25 cellular contexts compared by ENCODE assay signal in genomic region chr4:67765928-67766327, GRCh38. TPM values are rescaled to one million over a fixed set of nuclear protein-coding genes. Genes with fewer than 3 reads are reported as not detected.
"Had no signal": no experiment of that assay in that cellular context is flagged by ENCODE, and none has a peak within 500 bp of the region (broad histone marks: within the 10 kb centered on the region; RNA-seq: fewer than 3 reads in every experiment).

No MANE protein-coding gene starts in this region.

- H3K36me3 ChIP-seq: left ventricle myocardium inferior, tibial nerve, uterus had no signal

- H3K36me3 Mint-ChIP-seq: brain, natural killer cell had no signal

- ATAC-seq: activated CD8-positive, alpha-beta T cell treated with anti-CD3 and anti-CD28 coated beads for 36 hours; activated T-cell treated with anti-CD3 and anti-CD28 coated beads, Interleukin-2, amount 50 U/mL, for 72 hours; natural killer cell; right cardiac atrium had no signal

- H3K4me3 Mint-ChIP-seq: activated B cell treated with CpG ODN at 0.5 μM for 24 hours; activated CD8-positive, alpha-beta T cell treated with anti-CD3 and anti-CD28 coated beads for 36 hours; activated naive CD8-positive, alpha-beta T cell; activated T-cell treated with anti-CD3 and anti-CD28 coated beads, Interleukin-2, amount 50 U/mL, for 72 hours; brain; natural killer cell had no signal

- H3K27ac Mint-ChIP-seq: activated B cell treated with CpG ODN at 0.5 μM for 24 hours; activated CD8-positive, alpha-beta T cell treated with anti-CD3 and anti-CD28 coated beads for 36 hours; activated naive CD8-positive, alpha-beta T cell; activated T-cell treated with anti-CD3 and anti-CD28 coated beads, Interleukin-2, amount 50 U/mL, for 72 hours; natural killer cell had no signal

- H3K4me1 ChIP-seq: left ventricle myocardium inferior, tibial nerve, uterus had no signal

- H3K27ac ChIP-seq: left ventricle myocardium inferior, skin epidermis, uterus had no signal

- H3K9me3 ChIP-seq: left ventricle myocardium inferior, tibial nerve, uterus had no signal

- H3K27me3 Mint-ChIP-seq: activated B cell treated with CpG ODN at 0.5 μM for 24 hours; activated CD8-positive, alpha-beta T cell treated with anti-CD3 and anti-CD28 coated beads for 36 hours; activated naive CD8-positive, alpha-beta T cell; brain had no signal

- DNase-seq: activated B cell treated with CpG ODN at 0.5 μM for 24 hours; activated CD4-positive, alpha-beta T cell treated with anti-CD3 and anti-CD28 coated beads for 48 hours; activated CD8-positive, alpha-beta memory T cell treated with anti-CD3 and anti-CD28 coated beads, Interleukin-2, amount 50 U/mL, for 48 hours; activated CD8-positive, alpha-beta T cell treated with anti-CD3 and anti-CD28 coated beads for 36 hours; activated gamma-delta T cell treated with Interleukin-2 at 50 U/mL for 16 hours; activated T-cell treated with anti-CD3 and anti-CD28 coated beads, Interleukin-2, amount 50 U/mL, for 72 hours; amygdala; effector CD8-positive, alpha-beta T cell; left ventricle myocardium inferior; mesenchymal stem cell; natural killer cell; posterior cingulate gyrus; right cardiac atrium; stimulated activated CD4-positive, alpha-beta T cell treated with anti-CD3 and anti-CD28 coated beads, Interleukin-4, amount 100 ng/mL, for 4 hours; stimulated activated CD8-positive, alpha-beta memory T cell treated with anti-CD3 and anti-CD28 coated beads, Interleukin-4, amount 100 ng/mL, for 48 hours; stimulated activated naive CD4-positive, alpha-beta T cell treated with Interleukin-2 at 50 U/mL for 16 hours; substantia nigra; T-helper 2 cell; uterus had no signal

- H3K4me3 ChIP-seq: left ventricle myocardium inferior, skin epidermis, tibial nerve, uterus had no signal

- H3K27me3 ChIP-seq: tibial nerve, uterus had no signal

- H3K9me3 Mint-ChIP-seq: activated B cell treated with CpG ODN at 0.5 μM for 24 hours; activated CD8-positive, alpha-beta T cell treated with anti-CD3 and anti-CD28 coated beads for 36 hours; activated T-cell treated with anti-CD3 and anti-CD28 coated beads, Interleukin-2, amount 50 U/mL, for 72 hours; brain; natural killer cell had no signal

RNA-seq across cellular contexts. Expression of gene GNRHR, which starts 11.7 kb away (rescaled TPM):
- total RNA-seq: activated B cell treated with CpG ODN at 0.5 μM for 24 hours; activated CD8-positive, alpha-beta T cell treated with anti-CD3 and anti-CD28 coated beads for 36 hours; activated T-cell treated with anti-CD3 and anti-CD28 coated beads, Interleukin-2, amount 50 U/mL, for 72 hours; endothelial cell of umbilical vein; kidney epithelial cell; left ventricle myocardium inferior; natural killer cell; right cardiac atrium; tibial nerve; uterus had no signal
- polyA plus RNA-seq: endothelial cell of umbilical vein, right cardiac atrium had no signal
